ENCODE assay signal across 29 cellular contexts in genomic region chr7:37538945-37539344, GRCh38.
"Had no signal": no experiment of that assay in that cellular context is flagged by ENCODE, and none has a peak within 500 bp of the region (broad histone marks: within the 10 kb centered on the region; RNA-seq: fewer than 3 reads in every experiment).

No MANE protein-coding gene starts in this region.

- H3K27me3 ChIP-seq: ascending aorta, breast epithelium, cardiac muscle cell, colonic mucosa had no signal

- H3K36me3 ChIP-seq: ascending aorta, breast epithelium, cardiac muscle cell, colonic mucosa had no signal

- H3K4me3 ChIP-seq: ascending aorta, breast epithelium, cardiac muscle cell, colonic mucosa had no signal

- ATAC-seq: activated naive CD4-positive, alpha-beta T cell treated with anti-CD3 and anti-CD28 coated beads, Interleukin-2, amount 50 U/mL, for 72 hours; activated T-cell treated with anti-CD3 and anti-CD28 coated beads, Interleukin-2, amount 50 U/mL, for 72 hours; esophagus mucosa; WTC11 had no signal

- H3K4me1 ChIP-seq: breast epithelium, colonic mucosa had no signal

- FAIRE-seq: frontal cortex had no signal

- H3K9me3 ChIP-seq: ascending aorta, breast epithelium, colonic mucosa had no signal

- DNase-seq: activated CD4-positive, alpha-beta memory T cell treated with anti-CD3 and anti-CD28 coated beads, Interleukin-2, amount 10 ng/mL, durations not matched to agents 7 days and 5 days; activated CD4-positive, alpha-beta T cell treated with anti-CD3 and anti-CD28 coated beads for 1 hour; activated CD4-positive, alpha-beta T cell treated with anti-CD3 and anti-CD28 coated beads for 4 hours; activated CD4-positive, alpha-beta T cell treated with anti-CD3 and anti-CD28 coated beads, Interleukin-2, amount 10 ng/mL, durations not matched to agents 7 days and 5 days; activated CD4-positive, alpha-beta T cell treated with anti-CD3 and anti-CD28 coated beads, Interleukin-2, amount 50 U/mL, for 4 hours; activated CD8-positive, alpha-beta memory T cell treated with anti-CD3 and anti-CD28 coated beads, Interleukin-2, amount 50 U/mL, for 48 hours; activated gamma-delta T cell; activated naive CD4-positive, alpha-beta T cell; activated naive CD4-positive, alpha-beta T cell treated with anti-CD3 and anti-CD28 coated beads, Interleukin-2, amount 10 ng/mL, durations not matched to agents 7 days and 5 days; activated naive CD8-positive, alpha-beta T cell treated with anti-CD3 and anti-CD28 coated beads, Interleukin-2, amount 10 ng/mL, durations not matched to agents 7 days and 5 days; activated T-cell treated with anti-CD3 and anti-CD28 coated beads for 4 hours; activated T-cell treated with anti-CD3 and anti-CD28 coated beads, Interleukin-2, amount 50 U/mL, for 24 hours; activated T-cell treated with anti-CD3 and anti-CD28 coated beads, Interleukin-2, amount 50 U/mL, for 72 hours; central memory CD4-positive, alpha-beta T cell; cerebellar nuclear complex; colonic mucosa; effector memory CD4-positive, alpha-beta T cell; endodermal cell; foreskin fibroblast; head of caudate nucleus; T-helper 2 cell had no signal

- H3K27ac ChIP-seq: ascending aorta, breast epithelium, cardiac muscle cell, colonic mucosa, VCaP had no signal
